In the genomic region with DNA sequence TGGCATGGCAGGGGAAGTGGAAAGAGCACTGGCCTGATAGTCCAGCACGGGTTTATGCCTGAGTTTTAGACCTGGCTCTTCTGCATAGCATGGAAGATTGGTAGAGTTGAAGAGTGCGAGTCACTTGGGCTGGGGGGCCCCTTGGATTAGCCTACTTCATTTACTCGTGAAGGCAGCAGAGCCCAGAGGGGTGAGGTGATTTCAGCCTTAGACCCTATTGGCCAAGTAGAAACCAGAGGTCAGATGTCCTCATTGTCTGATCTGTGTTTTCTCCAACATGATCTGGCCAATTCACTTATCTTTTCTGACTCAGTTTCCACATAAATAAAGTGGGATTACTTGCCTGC, we compare ENCODE assay signal across 7 cellular contexts. TPM values are rescaled to one million over a fixed set of nuclear protein-coding genes. Genes with fewer than 3 reads are reported as not detected.
DNase-seq lines count a peak whose midpoint lies in the region; ATAC-seq lines count a peak whose summit lies in the region.

No MANE protein-coding gene starts in this region.

- peak overlapping the region; percentile 83 for H3K4me3 ChIP-seq in HUES64 (ENCODE audit: low read length)
- peak overlapping the region; percentile 72 to 86 (median 76) for H3K4me3 ChIP-seq in subcutaneous abdominal adipose tissue (ENCODE audit: low read depth in 1 of 5, low read length in 5 of 5)

- H3K4me1 ChIP-seq in HUES64 (ENCODE audit: insufficient read depth, low read length) (peaks cover 62% of the 10 kb centered on the region), subcutaneous abdominal adipose tissue (ENCODE audit: control insufficient read depth in 5 of 5, insufficient read depth in 5 of 5, low read length in 5 of 5) (peaks cover 7 to 85% (median 69%) of the 10 kb centered on the region in 5 donors)

- WGBS in HUES64 = 15% methylated on average over 3 of the region's 3 CpGs

- no peak for DNase-seq in activated CD4-positive, alpha-beta T cell treated with anti-CD3 and anti-CD28 coated beads for 48 hours

- no peak for ATAC-seq in GM21786 (IDR thresholded peaks at IDR 0.05; ENCODE audit: unreplicated experiment)
- no peak for ATAC-seq in HG02981 (IDR thresholded peaks at IDR 0.05; ENCODE audit: unreplicated experiment)

- peak overlapping the region; percentile 82; the same call in 1 of the 2 replicates for H3K9ac ChIP-seq in HUES64 (ENCODE audit: low read depth, low read length)
- H3K9ac ChIP-seq in subcutaneous abdominal adipose tissue (ENCODE audit: low read length in 5 of 5) = peak overlapping the region in 3 of 5 donors; percentile 1 to 57 (median 40)

- H3K9me3 ChIP-seq in HUES64 (ENCODE audit: insufficient read depth, low read depth, low read length) (no peaks in the 10 kb centered on the region), subcutaneous abdominal adipose tissue (ENCODE audit: control insufficient read depth in 5 of 5, low read length in 5 of 5) (no peaks in the 10 kb centered on the region)

- peaks cover 18% of the 10 kb centered on the region; the same call in 1 of the 2 replicates for H3K27me3 ChIP-seq in HUES64 (ENCODE audit: insufficient read depth, low read length)
- H3K27me3 ChIP-seq in layer of hippocampus (ENCODE audit: control insufficient read depth, insufficient read depth, low read length) = no peaks in the 10 kb centered on the region
- no peaks in the 10 kb centered on the region for H3K27me3 ChIP-seq in subcutaneous abdominal adipose tissue (ENCODE audit: control insufficient read depth in 5 of 5, insufficient read depth in 4 of 5, low read length in 5 of 5)

- H3K36me3 ChIP-seq in HUES64 (ENCODE audit: insufficient read depth, low read length) (peaks cover 6% of the 10 kb centered on the region; the same call in 1 of the 2 replicates), subcutaneous abdominal adipose tissue (ENCODE audit: control insufficient read depth in 5 of 5, insufficient read depth in 5 of 5, low read length in 5 of 5) (no peaks in the 10 kb centered on the region)

- peak overlapping the region; percentile 56; the same call in 1 of the 2 replicates for H3K27ac ChIP-seq in HUES64 (ENCODE audit: low read depth, low read length)
- H3K27ac ChIP-seq in angular gyrus (ENCODE audit: low read depth, low read length) = peak overlapping the region; percentile 94
- peak overlapping the region; percentile 96 for H3K27ac ChIP-seq in layer of hippocampus (ENCODE audit: low read depth, low read length)
- peak overlapping the region; percentile 74 for H3K27ac ChIP-seq in subcutaneous abdominal adipose tissue (ENCODE audit: low read depth, low read length)

RNA-seq across cellular contexts. Expression of gene PLEKHG3, which starts 1.9 kb away (rescaled TPM):
- 32.9 TPM for polyA plus RNA-seq in HUES64 (2013, experiment 1 of 2)
- 23.8 TPM for polyA plus RNA-seq in HUES64 (2013, experiment 2 of 2)
